Comparison of ENCODE assay signal across 1 cellular context in genomic region chr1:230308039-230308438, GRCh38.
TF ChIP-seq lines count a peak whose summit lies in the region.

No MANE protein-coding gene starts in this region.

TF ChIP-seq in WTC11, 78 proteins besides CTCF, POLR2A, EP300 and RAD21 (continued from another document):
- TF ChIP-seq ATF2 (CRISPR knock-in tag; IDR thresholded peaks at IDR 0.05; ENCODE audit: borderline replicate concordance, low read depth) = no peak
- TF ChIP-seq NR3C1 (CRISPR knock-in tag; conservative IDR thresholded peaks at IDR 0.05; ENCODE audit: low read depth) = no peak
- TF ChIP-seq SOX15 (CRISPR knock-in tag; IDR thresholded peaks at IDR 0.05) = no peak
- no peak for TF ChIP-seq FOXK1 (CRISPR knock-in tag; IDR thresholded peaks at IDR 0.05)
- no peak for TF ChIP-seq AR (CRISPR knock-in tag; IDR thresholded peaks at IDR 0.05)
- TF ChIP-seq CDX4 (CRISPR knock-in tag; IDR thresholded peaks at IDR 0.05; ENCODE audit: borderline replicate concordance) = no peak
- no peak for TF ChIP-seq RELA (CRISPR knock-in tag; IDR thresholded peaks at IDR 0.05; ENCODE audit: borderline replicate concordance)
- TF ChIP-seq ZNF219 (CRISPR knock-in tag; IDR thresholded peaks at IDR 0.05; ENCODE audit: borderline replicate concordance) = no peak
- TF ChIP-seq HMGXB4 (CRISPR knock-in tag; IDR thresholded peaks at IDR 0.05) = no peak
- no peak for TF ChIP-seq ATF1 (CRISPR knock-in tag; IDR thresholded peaks at IDR 0.05)
- TF ChIP-seq ESRRA (CRISPR knock-in tag; IDR thresholded peaks at IDR 0.05; ENCODE audit: borderline replicate concordance) = no peak
- TF ChIP-seq ZNF121 (CRISPR knock-in tag; IDR thresholded peaks at IDR 0.05) = no peak
- no peak for TF ChIP-seq NFATC4 (CRISPR knock-in tag; IDR thresholded peaks at IDR 0.05)
